Comparison of ENCODE assay signal across 11 cellular contexts in genomic region chr6:37242042-37242428, GRCh38. TPM values are rescaled to one million over a fixed set of nuclear protein-coding genes. Genes with fewer than 3 reads are reported as not detected.
DNase-seq lines count a peak whose midpoint lies in the region; ATAC-seq and TF ChIP-seq lines count a peak whose summit lies in the region.
"Had no signal": no experiment of that assay in that cellular context is flagged by ENCODE, and none has a peak within 500 bp of the region (broad histone marks: within the 10 kb centered on the region; RNA-seq: fewer than 3 reads in every experiment).

No MANE protein-coding gene starts in this region.

- H3K4me1 ChIP-seq in HUES48 (ENCODE audit: control insufficient read depth, insufficient read depth, low read length) = no peaks in the 10 kb centered on the region
- H3K4me1 ChIP-seq in adipocyte (ENCODE audit: control insufficient read depth, insufficient read depth, low read length) = peaks cover 74% of the 10 kb centered on the region
- H3K4me1 ChIP-seq in lung (ENCODE audit: control insufficient read depth in 2 of 2, insufficient read depth in 2 of 2, low read length in 2 of 2) = peaks cover 10 to 34% of the 10 kb centered on the region in 2 donors
- H3K4me1 ChIP-seq in subcutaneous abdominal adipose tissue (ENCODE audit: control insufficient read depth in 5 of 5, insufficient read depth in 5 of 5, low read length in 5 of 5) = peaks cover 10 to 45% (median 43%) of the 10 kb centered on the region in 5 donors
- H3K4me1 ChIP-seq: HAP-1 had no signal

- ATAC-seq in lung (ENCODE audit: insufficient read depth, low FRiP score) (no peak), HG03280 (IDR thresholded peaks at IDR 0.05; ENCODE audit: unreplicated experiment) (no peak)

- H3K36me3 ChIP-seq in HUES48 (ENCODE audit: control insufficient read depth, insufficient read depth, low read length) (no peaks in the 10 kb centered on the region), adipocyte (ENCODE audit: control insufficient read depth, insufficient read depth, low read length, severe bottlenecking) (no peaks in the 10 kb centered on the region), lung (ENCODE audit: control insufficient read depth in 2 of 2, insufficient read depth in 2 of 2, low read length in 2 of 2) (no peaks in the 10 kb centered on the region), subcutaneous abdominal adipose tissue (ENCODE audit: control insufficient read depth in 5 of 5, insufficient read depth in 5 of 5, low read length in 5 of 5) (no peaks in the 10 kb centered on the region)
- H3K36me3 ChIP-seq: HAP-1 had no signal

- H3K27ac ChIP-seq in HUES48 (ENCODE audit: low read depth, low read length) (peak overlapping the region; percentile 82), lung (ENCODE audit: low read depth in 1 of 2, low read length in 1 of 2) (peak overlapping the region; percentile 76 to 91), subcutaneous abdominal adipose tissue (ENCODE audit: low read depth, low read length) (peak overlapping the region; percentile 66)
- H3K27ac ChIP-seq: HL-60 had no signal

- peaks cover 0 to 4% (median 1%) of the 10 kb centered on the region in 3 donors for H3K27me3 Mint-ChIP-seq in immature natural killer cell (ENCODE audit: low read depth in 3 of 3)

- peak overlapping the region in 1 of 6 donors; percentile 72 for H3K27ac Mint-ChIP-seq in immature natural killer cell

- H3K9me3 ChIP-seq in HUES48 (ENCODE audit: control insufficient read depth, insufficient read depth, low read length) (no peaks in the 10 kb centered on the region), adipocyte (ENCODE audit: control insufficient read depth, low read length) (no peaks in the 10 kb centered on the region), lung (ENCODE audit: control insufficient read depth in 2 of 2, insufficient read depth in 1 of 2, low read length in 1 of 2) (no peaks in the 10 kb centered on the region), subcutaneous abdominal adipose tissue (ENCODE audit: control insufficient read depth in 5 of 5, low read length in 5 of 5) (no peaks in the 10 kb centered on the region)
- H3K9me3 ChIP-seq: HAP-1, testis had no signal

- H3K9ac ChIP-seq in HUES48 (ENCODE audit: low read depth, low read length) (no peak overlapping the region), adipocyte (ENCODE audit: low read length) (peak overlapping the region; percentile 60), subcutaneous abdominal adipose tissue (ENCODE audit: low read length in 5 of 5) (no peak overlapping the region)

- TF ChIP-seq CTCF in lung (IDR thresholded peaks at IDR 0.05; ENCODE audit: control extremely low read depth, extremely low read depth) = no peak

- H3K4me1 Mint-ChIP-seq in immature natural killer cell = peaks cover 13 to 15% of the 10 kb centered on the region in 2 donors

- no peaks in the 10 kb centered on the region for H3K27me3 ChIP-seq in HUES48 (ENCODE audit: control insufficient read depth, insufficient read depth, low read length)
- H3K27me3 ChIP-seq in adipocyte (replicated peaks; ENCODE audit: control insufficient read depth, insufficient read depth, low read length) = no peaks in the 10 kb centered on the region
- H3K27me3 ChIP-seq in lung (ENCODE audit: control insufficient read depth, insufficient read depth) = no peaks in the 10 kb centered on the region
- no peaks in the 10 kb centered on the region for H3K27me3 ChIP-seq in subcutaneous abdominal adipose tissue (ENCODE audit: control insufficient read depth in 5 of 5, insufficient read depth in 4 of 5, low read length in 5 of 5)
- H3K27me3 ChIP-seq: testis had no signal

- 64 to 84% methylated on average over 1 of the region's 1 CpG for WGBS in lung, 2 donors

- no peak overlapping the region for H3K4me3 Mint-ChIP-seq in immature natural killer cell

- peaks cover 0 to 4% (median 0%) of the 10 kb centered on the region in 3 donors for H3K36me3 Mint-ChIP-seq in immature natural killer cell

- peaks cover 0 to under 1% (median 0%) of the 10 kb centered on the region in 6 donors for H3K9me3 Mint-ChIP-seq in immature natural killer cell

- DNase-seq in adipocyte (ENCODE audit: low read depth) (no peak), lung (ENCODE audit: low spot score) (no peak), immature natural killer cell (no peak), COR-L47 (lab: John Stamatoyannopoulos, UW) (no peak)
- DNase-seq: activated CD4-positive, alpha-beta T cell treated with anti-CD3 and anti-CD28 coated beads, Interleukin-2, amount 50 U/mL, for 4 hours; testis had no signal

- H3K4me3 ChIP-seq in HUES48 (ENCODE audit: low read depth, low read length) = no peak overlapping the region
- H3K4me3 ChIP-seq in adipocyte (ENCODE audit: low read length) = peak overlapping the region; percentile 38
- no peak overlapping the region for H3K4me3 ChIP-seq in lung
- no peak overlapping the region for H3K4me3 ChIP-seq in subcutaneous abdominal adipose tissue (ENCODE audit: low read depth in 1 of 5, low read length in 5 of 5)
- H3K4me3 ChIP-seq: HAP-1, testis had no signal

RNA-seq across cellular contexts. Expression of gene TBC1D22B, which starts 15.5 kb away (rescaled TPM):
- 1 to 10 TPM; 9.4 to 9.7 TPM for total RNA-seq in lung
- polyA plus RNA-seq in lung (1 to 10 TPM; 6.8 to 8.2 TPM), immature natural killer cell (1 to 10 TPM; 4.3 to 8.4 (median 7.2) TPM)

RNA-seq across cellular contexts. Expression of gene TMEM217, which starts 15.9 kb away (rescaled TPM):
- total RNA-seq in lung = under 1 TPM; 0.40 to 1.00 TPM
- polyA plus RNA-seq in lung (1 to 10 TPM in 1 of 2 donors, under 1 TPM in 1; 0.94 to 1.9 TPM), immature natural killer cell (under 1 TPM in 2 of 3 donors, not detected in 1; 0.23 to 0.32 TPM)
